ENCODE assay signal across 8 cellular contexts in the genomic region with DNA sequence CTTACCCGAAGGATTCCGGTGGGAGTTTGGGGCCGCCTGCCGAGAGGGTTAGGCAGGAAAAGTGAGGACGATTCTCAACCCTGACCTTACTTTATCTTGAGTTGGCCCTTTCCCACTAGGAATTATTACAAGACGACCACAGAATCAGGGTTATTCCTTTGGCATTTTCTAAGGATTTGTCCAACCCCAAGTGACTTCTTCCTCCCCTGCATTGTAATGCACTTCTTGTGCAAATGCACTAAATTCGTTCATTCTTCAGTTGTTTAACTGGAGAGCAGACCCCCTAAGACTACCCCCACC. TPM values are rescaled to one million over a fixed set of nuclear protein-coding genes. Genes with fewer than 3 reads are reported as not detected.
DNase-seq lines count a peak whose midpoint lies in the region; ATAC-seq, FAIRE-seq and TF ChIP-seq lines count a peak whose summit lies in the region.

No MANE protein-coding gene starts in this region.

- H4K20me1 ChIP-seq in DOHH2 (ENCODE audit: control insufficient read depth, insufficient read depth, low read depth, low read length): no peaks in the 10 kb centered on the region

- H3K9me2 ChIP-seq in DOHH2 (replicated peaks; ENCODE audit: control insufficient read depth, low read length): no peaks in the 10 kb centered on the region

- H3K4me3 ChIP-seq in DOHH2 (ENCODE audit: low read length) (peak overlapping the region; percentile 90), esophagus (ENCODE audit: low read depth in 1 of 2, low read length in 2 of 2) (peak overlapping the region; percentile 76 to 97), pancreas (peak overlapping the region; percentile 65 to 89 (median 78))

- H3K27ac ChIP-seq in DOHH2 (ENCODE audit: low read depth, low read length) (no peak overlapping the region), esophagus (ENCODE audit: low read depth in 2 of 2, low read length in 1 of 2) (peak overlapping the region; percentile 84 to 89), pancreas (peak overlapping the region in 3 of 4 donors; percentile 90 to 94 (median 94))

- H3K27me3 ChIP-seq in DOHH2 (ENCODE audit: control insufficient read depth, low read length): no peaks in the 10 kb centered on the region
- no peaks in the 10 kb centered on the region for H3K27me3 ChIP-seq in esophagus (ENCODE audit: control insufficient read depth in 1 of 2, insufficient read depth in 2 of 2, low read length in 2 of 2)
- no peaks in the 10 kb centered on the region for H3K27me3 ChIP-seq in pancreas

- peak overlapping the region; percentile 83 for H3K4me2 ChIP-seq in DOHH2 (ENCODE audit: low read length)

- no peak for TF ChIP-seq CTCF in DOHH2 (IDR thresholded peaks at IDR 0.05; ENCODE audit: low read depth, low read length, poor library complexity, severe bottlenecking)
- TF ChIP-seq CTCF in pancreas (IDR thresholded peaks at IDR 0.05): no peak
- no peak for TF ChIP-seq CTCF in omental fat pad (IDR thresholded peaks at IDR 0.05)

- no peak for FAIRE-seq in pancreas (lab: Jason Lieb, UNC)

- intact Hi-C loops in pancreas (cut with DNase I): no loop called here

- no peaks in the 10 kb centered on the region for H3K9me3 ChIP-seq in DOHH2 (ENCODE audit: control insufficient read depth, insufficient read depth, low read length)
- H3K9me3 ChIP-seq in esophagus (ENCODE audit: control insufficient read depth in 2 of 2, insufficient read depth in 1 of 2, low read depth in 1 of 2, low read length in 1 of 2): no peaks in the 10 kb centered on the region
- no peaks in the 10 kb centered on the region for H3K9me3 ChIP-seq in pancreas

- peaks cover 51% of the 10 kb centered on the region for H3K79me2 ChIP-seq in DOHH2 (ENCODE audit: control insufficient read depth, low read length)

- ATAC-seq in pancreas (peak in 1 of 4 donors; percentile 0), omental fat pad (ENCODE audit: low FRiP score) (no peak), HG03469 (IDR thresholded peaks at IDR 0.05; ENCODE audit: unreplicated experiment) (no peak)

- DNase-seq in RKO (ENCODE audit: low spot score) (peak; percentile 18), pancreas (no peak), omental fat pad (ENCODE audit: low spot score) (no peak), NCI-H446 treated with DMSO at 0.1 percent for 48 hours (lab: John Stamatoyannopoulos, UW) (no peak), NOMO-1 treated with dmso at 0.1 percent for 144 hours (lab: John Stamatoyannopoulos, UW; ENCODE audit: unreplicated experiment) (no peak)

- peaks cover 3% of the 10 kb centered on the region; the same call in 1 of the 2 replicates for H3F3A ChIP-seq in DOHH2 (ENCODE audit: control insufficient read depth, insufficient read depth)

- H3K36me3 ChIP-seq in DOHH2 (ENCODE audit: control insufficient read depth, low read length): peaks cover 3% of the 10 kb centered on the region; the same call in 1 of the 2 replicates
- H3K36me3 ChIP-seq in esophagus (ENCODE audit: control insufficient read depth in 2 of 2, insufficient read depth in 2 of 2, low read length in 1 of 2): no peaks in the 10 kb centered on the region
- no peaks in the 10 kb centered on the region for H3K36me3 ChIP-seq in pancreas

- H3K4me1 ChIP-seq in DOHH2 (ENCODE audit: control insufficient read depth, low read length) (peaks cover 24% of the 10 kb centered on the region), esophagus (ENCODE audit: control insufficient read depth in 2 of 2, insufficient read depth in 2 of 2, low read length in 1 of 2) (peaks cover 0 to 2% of the 10 kb centered on the region in 2 donors), pancreas (peaks cover 7 to 31% (median 22%) of the 10 kb centered on the region in 3 donors)

- 2 to 4% methylated on average over 7 of the region's 7 CpGs for WGBS in esophagus, 2 donors
- WGBS in pancreas, 2 donors: 1 to 2% methylated on average over 7 of the region's 7 CpGs

RNA-seq across cellular contexts. Expression of a gene that starts 0.4 kb away (rescaled TPM):
- polyA plus RNA-seq in esophagus: 1 to 10 TPM; 2.6 to 5.4 TPM
- 1 to 10 TPM in 3 of 6 donors, under 1 TPM in 3; 0.19 to 2.1 (median 0.94) TPM for total RNA-seq in pancreas
- polyA plus RNA-seq in pancreas: 1 to 10 TPM; 1.4 to 1.7 TPM
- total RNA-seq in omental fat pad: 1 to 10 TPM; 1.1 to 4.7 (median 2.7) TPM

RNA-seq across cellular contexts. Expression of a gene that starts 0.8 kb away (rescaled TPM):
- polyA plus RNA-seq in esophagus (1 to 10 TPM; 6.9 to 9.1 TPM), pancreas (1 to 10 TPM; 4.3 to 6.6 TPM)
- total RNA-seq in pancreas (1 to 10 TPM; 5.1 to 9.0 (median 6.3) TPM), omental fat pad (1 to 10 TPM; 8.0 to 9.5 (median 8.5) TPM)
